Comparison of ENCODE assay signal across 25 cellular contexts in the genomic region with DNA sequence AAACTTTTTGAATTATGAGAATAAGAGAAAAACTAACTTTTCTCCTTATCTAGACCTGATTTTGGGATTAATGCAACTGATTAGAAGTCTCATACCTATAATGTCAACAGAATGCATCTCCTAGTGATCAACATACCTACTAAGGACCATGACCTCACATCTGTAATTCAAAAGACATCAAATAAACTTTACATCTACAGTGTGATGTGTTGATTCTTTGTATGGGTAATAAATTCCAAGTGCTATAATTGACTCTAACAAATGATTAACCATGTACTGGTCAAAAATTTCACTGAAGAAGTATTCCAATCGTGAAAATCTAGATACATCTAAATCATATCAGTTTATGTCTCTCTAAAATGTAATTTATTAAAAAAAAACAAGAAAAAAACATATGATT.
"Had no signal": no experiment of that assay in that cellular context is flagged by ENCODE, and none has a peak within 500 bp of the region (broad histone marks: within the 10 kb centered on the region; RNA-seq: fewer than 3 reads in every experiment).

No MANE protein-coding gene starts in this region.

- H3K4me1 Mint-ChIP-seq: immature natural killer cell; mesothelial cell of epicardium; naive thymus-derived CD4-positive, alpha-beta T cell; stimulated activated effector memory CD8-positive, alpha-beta T cell treated with anti-CD3 and anti-CD28 coated beads, Interleukin-12 subunit alpha, Interleukin-12 subunit beta, amount 100 ng/mL, for 72 hours had no signal

- H3K27ac ChIP-seq: left lung, ovary, right atrium auricular region, right lobe of liver, spleen, suprapubic skin, thoracic aorta, tibial artery, upper lobe of right lung had no signal

- H3K4me3 ChIP-seq: left lung, lung, ovary, right atrium auricular region, right lobe of liver, spleen, suprapubic skin, thoracic aorta, tibial artery, upper lobe of right lung had no signal

- H3K4me3 Mint-ChIP-seq: immature natural killer cell; mesothelial cell of epicardium; naive thymus-derived CD4-positive, alpha-beta T cell; natural killer cell treated with Interleukin-12 subunit alpha and Interleukin-12 subunit beta and Interleukin-15 and Interleukin-18, amount 100 ng/mL, for 72 hours; stimulated activated effector memory CD8-positive, alpha-beta T cell treated with anti-CD3 and anti-CD28 coated beads, Interleukin-12 subunit alpha, Interleukin-12 subunit beta, amount 100 ng/mL, for 72 hours; stimulated activated naive CD8-positive, alpha-beta T cell treated with anti-CD3 and anti-CD28 coated beads, Interleukin-15, Interleukin-2, amounts not matched to agents 100 ng/mL and 50 ng/mL, for 24 hours had no signal

- H3K27me3 Mint-ChIP-seq: naive thymus-derived CD4-positive, alpha-beta T cell; natural killer cell treated with Interleukin-12 subunit alpha and Interleukin-12 subunit beta and Interleukin-15 and Interleukin-18, amount 100 ng/mL, for 72 hours; progenitor cell of endocrine pancreas; stimulated activated naive CD8-positive, alpha-beta T cell treated with anti-CD3 and anti-CD28 coated beads, Interleukin-15, Interleukin-2, amounts not matched to agents 100 ng/mL and 50 ng/mL, for 24 hours had no signal

- H3K27me3 ChIP-seq: left lung, ovary, right atrium auricular region, right lobe of liver, spleen, suprapubic skin, tibial artery, upper lobe of right lung had no signal

- H3K9me3 ChIP-seq: left lung, ovary, right atrium auricular region, right lobe of liver, spleen, suprapubic skin, thoracic aorta, tibial artery, upper lobe of right lung had no signal

- H3K9me3 Mint-ChIP-seq: immature natural killer cell; mesothelial cell of epicardium; naive thymus-derived CD4-positive, alpha-beta T cell; natural killer cell treated with Interleukin-12 subunit alpha and Interleukin-12 subunit beta and Interleukin-15 and Interleukin-18, amount 100 ng/mL, for 72 hours; stimulated activated effector memory CD8-positive, alpha-beta T cell treated with anti-CD3 and anti-CD28 coated beads, Interleukin-12 subunit alpha, Interleukin-12 subunit beta, amount 100 ng/mL, for 72 hours; stimulated activated naive CD8-positive, alpha-beta T cell treated with anti-CD3 and anti-CD28 coated beads, Interleukin-15, Interleukin-2, amounts not matched to agents 100 ng/mL and 50 ng/mL, for 24 hours had no signal

- H3K36me3 Mint-ChIP-seq: natural killer cell treated with Interleukin-12 subunit alpha and Interleukin-12 subunit beta and Interleukin-15 and Interleukin-18, amount 100 ng/mL, for 72 hours had no signal

- H3K4me1 ChIP-seq: left lung, right atrium auricular region, right lobe of liver, spleen, suprapubic skin, tibial artery, upper lobe of right lung had no signal

- DNase-seq: hypothalamus; immature natural killer cell; kidney glomerular epithelial cell; left cardiac atrium; left lung; mesendoderm; naive thymus-derived CD4-positive, alpha-beta T cell; ovary; right lobe of liver; spleen; stimulated activated CD4-positive, alpha-beta T cell treated with anti-CD3 and anti-CD28 coated beads, Interleukin-4, amount 100 ng/mL, for 24 hours; stimulated activated naive CD4-positive, alpha-beta T cell; tibial artery; upper lobe of right lung had no signal

- H3K36me3 ChIP-seq: ovary had no signal

- FAIRE-seq: keratinocyte, urothelium cell line had no signal

- H3K27ac Mint-ChIP-seq: immature natural killer cell; mesothelial cell of epicardium; natural killer cell treated with Interleukin-12 subunit alpha and Interleukin-12 subunit beta and Interleukin-15 and Interleukin-18, amount 100 ng/mL, for 72 hours; progenitor cell of endocrine pancreas; stimulated activated effector memory CD8-positive, alpha-beta T cell treated with anti-CD3 and anti-CD28 coated beads, Interleukin-12 subunit alpha, Interleukin-12 subunit beta, amount 100 ng/mL, for 72 hours; stimulated activated naive CD8-positive, alpha-beta T cell treated with anti-CD3 and anti-CD28 coated beads, Interleukin-15, Interleukin-2, amounts not matched to agents 100 ng/mL and 50 ng/mL, for 24 hours had no signal
